22 cellular contexts compared by ENCODE assay signal in genomic region chr1:214330715-214331114, GRCh38. TPM values are rescaled to one million over a fixed set of nuclear protein-coding genes. Genes with fewer than 3 reads are reported as not detected.
DNase-seq lines count a peak whose midpoint lies in the region; ATAC-seq and TF ChIP-seq lines count a peak whose summit lies in the region.
"Had no signal": no experiment of that assay in that cellular context is flagged by ENCODE, and none has a peak within 500 bp of the region (broad histone marks: within the 10 kb centered on the region; RNA-seq: fewer than 3 reads in every experiment).

No MANE protein-coding gene starts in this region.

- no peak for TF ChIP-seq POLR2A in prostate gland (IDR thresholded peaks at IDR 0.05)

- H3K27ac Mint-ChIP-seq in Caco-2 (ENCODE audit: unreplicated experiment) = peak overlapping the region; percentile 63
- no peak overlapping the region for H3K27ac Mint-ChIP-seq in activated naive CD4-positive, alpha-beta T cell treated with anti-CD3 and anti-CD28 coated beads, Interleukin-2, amount 10 ng/mL, durations not matched to agents 7 days and 5 days
- H3K27ac Mint-ChIP-seq: CD4-positive, alpha-beta T cell; GM23338; IgD-negative memory B cell had no signal

- H3K36me3 Mint-ChIP-seq in Caco-2 (ENCODE audit: insufficient read depth, unreplicated experiment) = peaks cover 98% of the 10 kb centered on the region
- H3K36me3 Mint-ChIP-seq in activated naive CD4-positive, alpha-beta T cell treated with anti-CD3 and anti-CD28 coated beads, Interleukin-2, amount 10 ng/mL, durations not matched to agents 7 days and 5 days = peaks cover 23% of the 10 kb centered on the region

- TF ChIP-seq CTCF in Caco-2 (IDR thresholded peaks at IDR 0.05; ENCODE audit: insufficient read depth in 1 of 2, low read depth in 1 of 2, low read length in 1 of 2, severe bottlenecking in 1 of 2, unreplicated experiment in 1 of 2) (no peak), prostate gland (IDR thresholded peaks at IDR 0.05) (no peak)

- CTCF ChIA-PET in Caco-2 (lab: Charles Lee) = interaction anchor here (0.9 to 4.3 kb wide), 11 partner anchors 9 to 254 kb away, joined by 3 to 99 read pairs (median 11); partner anchors contain the start of gene SMYD2
- CTCF ChIA-PET in activated naive CD4-positive, alpha-beta T cell treated with anti-CD3 and anti-CD28 coated beads, Interleukin-2, amount 10 ng/mL, durations not matched to agents 7 days and 5 days (lab: Charles Lee) = interaction anchor here (0.7 to 11.4 kb wide), 24 partner anchors 10 to 708 kb away, joined by 3 to 435 read pairs (median 8); no protein-coding TSS in a partner anchor

- 65% methylated on average over 12 of the region's 12 CpGs for WGBS in prostate gland
- 91 to 93% methylated on average over 12 of the region's 12 CpGs for WGBS in aorta, 2 donors

- H3K27me3 ChIP-seq in Caco-2 (replicated peaks; ENCODE audit: control insufficient read depth, insufficient read depth, low read length) (no peaks in the 10 kb centered on the region), prostate gland (replicated peaks; ENCODE audit: insufficient read depth) (no peaks in the 10 kb centered on the region), aorta (ENCODE audit: control insufficient read depth in 1 of 2, insufficient read depth in 2 of 2, low read length in 1 of 2) (no peaks in the 10 kb centered on the region)
- H3K27me3 ChIP-seq: BLaER1 treated with 17β-estradiol and CSF1 and Interleukin-3, amounts not matched to agents 10 nM and 100 nM had no signal

- H3K4me3 Mint-ChIP-seq in Caco-2 (ENCODE audit: unreplicated experiment) = peak overlapping the region; percentile 56
- no peak overlapping the region for H3K4me3 Mint-ChIP-seq in activated naive CD4-positive, alpha-beta T cell treated with anti-CD3 and anti-CD28 coated beads, Interleukin-2, amount 10 ng/mL, durations not matched to agents 7 days and 5 days
- H3K4me3 Mint-ChIP-seq: CD4-positive, alpha-beta T cell; GM23338; IgD-negative memory B cell had no signal

- H3K27me3 Mint-ChIP-seq in Caco-2 (ENCODE audit: insufficient read depth, unreplicated experiment) = no peaks in the 10 kb centered on the region
- H3K27me3 Mint-ChIP-seq in activated naive CD4-positive, alpha-beta T cell treated with anti-CD3 and anti-CD28 coated beads, Interleukin-2, amount 10 ng/mL, durations not matched to agents 7 days and 5 days = no peaks in the 10 kb centered on the region
- H3K27me3 Mint-ChIP-seq: CD4-positive, alpha-beta T cell; IgD-negative memory B cell had no signal

- peaks cover 49% of the 10 kb centered on the region for H3K4me1 Mint-ChIP-seq in Caco-2 (ENCODE audit: low read depth, unreplicated experiment)
- peaks cover 2% of the 10 kb centered on the region for H3K4me1 Mint-ChIP-seq in activated naive CD4-positive, alpha-beta T cell treated with anti-CD3 and anti-CD28 coated beads, Interleukin-2, amount 10 ng/mL, durations not matched to agents 7 days and 5 days

- ATAC-seq in aorta (ENCODE audit: low FRiP score) = no peak
- ATAC-seq: GM23338 had no signal

- peak overlapping the region; percentile 55 for H3K27ac ChIP-seq in epithelial cell of prostate
- H3K27ac ChIP-seq in prostate gland = peak overlapping the region; percentile 33 to 52
- H3K27ac ChIP-seq in aorta (ENCODE audit: low read depth in 1 of 2, low read length in 2 of 2) = no peak overlapping the region
- H3K27ac ChIP-seq: BLaER1 treated with 17β-estradiol and CSF1 and Interleukin-3, amounts not matched to agents 10 nM and 100 nM; KMS-11 had no signal

- peaks cover 6% of the 10 kb centered on the region for H3K36me3 ChIP-seq in Caco-2 (ENCODE audit: control insufficient read depth, insufficient read depth, low read length)
- H3K36me3 ChIP-seq in prostate gland = no peaks in the 10 kb centered on the region
- H3K36me3 ChIP-seq in aorta (ENCODE audit: control insufficient read depth in 1 of 2, insufficient read depth in 2 of 2, low read length in 1 of 2) = no peaks in the 10 kb centered on the region

- H3K9me3 ChIP-seq in Caco-2 (no peaks in the 10 kb centered on the region), prostate gland (no peaks in the 10 kb centered on the region), aorta (ENCODE audit: control insufficient read depth, low read length) (no peaks in the 10 kb centered on the region)
- H3K9me3 ChIP-seq: BLaER1 treated with 17β-estradiol and CSF1 and Interleukin-3, amounts not matched to agents 10 nM and 100 nM; HAP-1 had no signal

- H3K4me1 ChIP-seq in Caco-2 (peaks cover 32% of the 10 kb centered on the region), prostate gland (replicated peaks) (peaks cover 11% of the 10 kb centered on the region), aorta (ENCODE audit: control insufficient read depth in 1 of 2, insufficient read depth in 2 of 2, low read length in 2 of 2) (no peaks in the 10 kb centered on the region)
- H3K4me1 ChIP-seq: HAP-1 had no signal

- POLR2A ChIA-PET in Caco-2 (lab: Charles Lee) = no interaction called here

- DNase-seq in Caco-2 = no peak
- no peak for DNase-seq in epithelial cell of prostate (ENCODE audit: low read depth, low spot score)
- DNase-seq in islet precursor cell = peak; percentile 33
- DNase-seq in prostate gland (ENCODE audit: low spot score) = no peak
- DNase-seq in activated naive CD4-positive, alpha-beta T cell treated with anti-CD3 and anti-CD28 coated beads, Interleukin-2, amount 10 ng/mL, durations not matched to agents 7 days and 5 days = no peak
- no peak for DNase-seq in aorta
- no peak for DNase-seq in HCEC 1CT
- DNase-seq in HT-29 (ENCODE audit: low spot score) = no peak
- DNase-seq: AML-193; CD4-positive, alpha-beta T cell; DMS53; MM.1S; NCI-H2029 treated with DMSO at 0.1 percent for 48 hours; NCI-H2227 treated with DMSO at 0.1 percent for 48 hours; NCI-H69; RPMI8226; SHP77 treated with DMSO at 0.1 percent for 48 hours had no signal

- BruUV-seq in Caco-2 (replicated peaks; lab: Mats Ljungman, UMichigan) = no TSS peak

- H3K9me3 Mint-ChIP-seq in Caco-2 (ENCODE audit: unreplicated experiment) = no peaks in the 10 kb centered on the region
- H3K9me3 Mint-ChIP-seq in activated naive CD4-positive, alpha-beta T cell treated with anti-CD3 and anti-CD28 coated beads, Interleukin-2, amount 10 ng/mL, durations not matched to agents 7 days and 5 days = no peaks in the 10 kb centered on the region
- H3K9me3 Mint-ChIP-seq: CD4-positive, alpha-beta T cell; GM23338; IgD-negative memory B cell had no signal

- no peak overlapping the region for H3K4me3 ChIP-seq in Caco-2 (ENCODE audit: low read depth, low read length)
- H3K4me3 ChIP-seq in prostate gland = no peak overlapping the region
- H3K4me3 ChIP-seq in aorta (ENCODE audit: low read length in 2 of 2) = no peak overlapping the region
- H3K4me3 ChIP-seq: BLaER1 treated with 17β-estradiol and CSF1 and Interleukin-3, amounts not matched to agents 10 nM and 100 nM; GM23338; HAP-1 had no signal

- intact Hi-C loops in Caco-2 (cut with micrococcal nuclease; ENCODE audit: unreplicated experiment) = loop anchor here (1.0 to 5.0 kb wide), 2 partner anchors 177 to 272 kb away; partner anchors contain the start of gene CENPF
- intact Hi-C loops in prostate gland (cut with DNase I) = loop anchor here (10.0 kb wide), 1 partner anchor 1194 kb away; no protein-coding TSS in a partner anchor
- intact Hi-C loops in aorta (cut with DNase I) = no loop called here

RNA-seq across cellular contexts. Expression of gene SMYD2, which starts 49.8 kb away (rescaled TPM):
- total RNA-seq in Caco-2 (2022) = 161 and 182 TPM in 2 replicates
- total RNA-seq in prostate gland = 10 to 100 TPM; 18.6 to 50.4 TPM
- total RNA-seq in aorta = 10 to 100 TPM; 12.0 to 13.7 TPM
- polyA plus RNA-seq in aorta = 10 to 100 TPM; 11.9 to 18.3 TPM
- 27.5 and 43.5 TPM in 2 replicates for total RNA-seq in HT-29 (2014; rRNA removed; shearing (Covaris generic))

Comparison
In these comparisons a context has a peak if more than half of its experiments do, and no peak if none do; other contexts are left out.
1. H3K27ac ChIP-seq: peak in epithelial cell of prostate (single experiment) and prostate gland (2 of 2); none in aorta (0 of 2).
2. intact Hi-C loops: an anchor here in Caco-2 (1.0 to 5.0 kb wide) and prostate gland (10.0 kb wide); none called in aorta.